ENCODE assay signal across 8 cellular contexts in the genomic region with DNA sequence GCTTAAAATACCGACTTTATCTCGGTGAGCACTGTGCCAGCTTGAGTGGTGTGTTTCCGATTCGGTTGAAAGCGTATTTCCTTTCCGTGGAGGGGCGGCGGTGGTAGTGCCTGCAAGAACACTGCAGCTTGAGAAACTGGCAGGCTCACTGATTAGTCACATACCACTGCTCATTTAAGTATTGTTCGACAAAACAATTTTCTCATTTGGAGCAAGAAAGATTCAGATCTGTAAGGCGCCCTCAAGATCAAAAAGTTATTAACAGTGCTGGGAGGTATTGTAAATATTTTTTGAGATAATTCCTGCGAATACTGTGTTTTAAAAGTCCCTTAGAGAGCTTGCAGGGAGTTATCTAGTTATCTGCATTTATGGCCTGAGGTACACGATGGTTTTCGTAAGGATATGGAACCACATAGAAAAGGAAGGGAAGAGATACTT. TPM values are rescaled to one million over a fixed set of nuclear protein-coding genes. Genes with fewer than 3 reads are reported as not detected.
DNase-seq lines count a peak whose midpoint lies in the region; ATAC-seq and TF ChIP-seq lines count a peak whose summit lies in the region.

No MANE protein-coding gene starts in this region.

- peak overlapping the region; percentile 94 for H3K4me3 ChIP-seq in smooth muscle cell

- peaks cover 47% of the 10 kb centered on the region for H4K20me1 ChIP-seq in smooth muscle cell (ENCODE audit: low read depth)

- intact Hi-C loops in activated B cell treated with CpG ODN at 0.5 μM for 24 hours (cut with micrococcal nuclease), result no loop called here

- DNase-seq in GM04503 (ENCODE audit: low read depth) (peak; percentile 29), NCI-H1930 (lab: John Stamatoyannopoulos, UW) (peak; percentile 1 to 17), activated B cell treated with CpG ODN at 0.5 μM for 24 hours (peak; percentile 23), caudate nucleus (lab: John Stamatoyannopoulos, UW) (peak in 37 of 61 donors; percentile 5 to 70 (median 22)), islet precursor cell (peak; percentile 76), smooth muscle cell (lab: John Stamatoyannopoulos, UW; ENCODE audit: unreplicated experiment) (no peak), HuH-7.5 (ENCODE audit: low spot score) (no peak)

- H2AFZ ChIP-seq in smooth muscle cell (ENCODE audit: low read depth), result peak overlapping the region; percentile 85

- peaks cover 4% of the 10 kb centered on the region for H3F3A ChIP-seq in smooth muscle cell (ENCODE audit: low read depth)

- H3K36me3 ChIP-seq in smooth muscle cell (ENCODE audit: low read depth), result no peaks in the 10 kb centered on the region

- peaks cover 7% of the 10 kb centered on the region for H3K36me3 Mint-ChIP-seq in activated B cell treated with CpG ODN at 0.5 μM for 24 hours (ENCODE audit: low read depth)

- H3K79me2 ChIP-seq in smooth muscle cell (ENCODE audit: low read depth), result peaks cover 60% of the 10 kb centered on the region

- TF ChIP-seq CTCF in activated B cell treated with CpG ODN at 0.5 μM for 24 hours (IDR thresholded peaks at IDR 0.05) (no peak), smooth muscle cell (IDR thresholded peaks at IDR 0.05; ENCODE audit: borderline replicate concordance, insufficient read depth, poor library complexity, severe bottlenecking) (no peak)

- no peaks in the 10 kb centered on the region for H3K9me3 Mint-ChIP-seq in activated B cell treated with CpG ODN at 0.5 μM for 24 hours

- peaks cover 49% of the 10 kb centered on the region for H3K4me1 Mint-ChIP-seq in activated B cell treated with CpG ODN at 0.5 μM for 24 hours

- peak overlapping the region; percentile 92 for H3K4me3 Mint-ChIP-seq in activated B cell treated with CpG ODN at 0.5 μM for 24 hours

- ATAC-seq in activated B cell treated with CpG ODN at 0.5 μM for 24 hours (ENCODE audit: low read depth), result peak; percentile 23
- no peak for ATAC-seq in HG02884 (IDR thresholded peaks at IDR 0.05; ENCODE audit: unreplicated experiment)

- no peaks in the 10 kb centered on the region for H3K9me3 ChIP-seq in smooth muscle cell (replicated peaks; ENCODE audit: low read depth)

- H3K4me2 ChIP-seq in smooth muscle cell, result peak overlapping the region; percentile 89

- peaks cover 11% of the 10 kb centered on the region for H3K4me1 ChIP-seq in smooth muscle cell (ENCODE audit: low read depth)

- WGBS in smooth muscle cell (ENCODE audit: low lambda C conversion rate), result under 1% methylated on average over 13 of the region's 13 CpGs

- H3K9ac ChIP-seq in smooth muscle cell (ENCODE audit: low read depth), result peak overlapping the region; percentile 92

- POLR2A ChIA-PET in activated B cell treated with CpG ODN at 0.5 μM for 24 hours (lab: Charles Lee), result interaction anchor here (0.6 to 3.9 kb wide), 11 partner anchors 9 to 1405 kb away, joined by 3 to 31 read pairs (median 9); a partner anchor contains a TSS

- CTCF ChIA-PET in activated B cell treated with CpG ODN at 0.5 μM for 24 hours (lab: Charles Lee), result interaction anchor here (1.1 to 5.7 kb wide), 8 partner anchors 63 to 394 kb away, joined by 3 to 83 read pairs (median 4); no protein-coding TSS in a partner anchor

- peaks cover 11% of the 10 kb centered on the region for H3K27me3 Mint-ChIP-seq in activated B cell treated with CpG ODN at 0.5 μM for 24 hours

- H3K27ac Mint-ChIP-seq in activated B cell treated with CpG ODN at 0.5 μM for 24 hours, result peak overlapping the region; percentile 92

- H3K27me3 ChIP-seq in smooth muscle cell (ENCODE audit: low read depth), result no peaks in the 10 kb centered on the region

- peak overlapping the region; percentile 82 for H3K27ac ChIP-seq in caudate nucleus (ENCODE audit: low read depth, low read length)
- peak overlapping the region; percentile 78 for H3K27ac ChIP-seq in smooth muscle cell (ENCODE audit: low read depth)

RNA-seq across cellular contexts. Expression of a gene that starts 1.3 kb away (rescaled TPM):
- 39.7 and 45.4 TPM in 2 replicates for total RNA-seq in activated B cell treated with CpG ODN at 0.5 μM for 24 hours
- 57.6 and 62.8 TPM in 2 replicates for total RNA-seq in smooth muscle cell
- polyA plus RNA-seq in smooth muscle cell, result 28.0 and 29.3 TPM in 2 replicates

RNA-seq across cellular contexts. Expression of a gene that starts 4.5 kb away (rescaled TPM):
- total RNA-seq in activated B cell treated with CpG ODN at 0.5 μM for 24 hours (not detected in 2 replicates), smooth muscle cell (not detected in 2 replicates)
- polyA plus RNA-seq in smooth muscle cell, result 0.09 TPM in 1 of 2 replicates, not detected in the other

Comparison
In these comparisons a context has a peak if more than half of its experiments do, and no peak if none do; other contexts are left out.
1. DNase-seq: peak in GM04503 (single experiment), NCI-H1930 (2 of 2), activated B cell treated with CpG ODN at 0.5 μM for 24 hours (single experiment), caudate nucleus (37 of 61) and islet precursor cell (single experiment); none in smooth muscle cell (single experiment) and HuH-7.5 (single experiment).